Comparison of ENCODE assay signal across 18 cellular contexts in the genomic region with DNA sequence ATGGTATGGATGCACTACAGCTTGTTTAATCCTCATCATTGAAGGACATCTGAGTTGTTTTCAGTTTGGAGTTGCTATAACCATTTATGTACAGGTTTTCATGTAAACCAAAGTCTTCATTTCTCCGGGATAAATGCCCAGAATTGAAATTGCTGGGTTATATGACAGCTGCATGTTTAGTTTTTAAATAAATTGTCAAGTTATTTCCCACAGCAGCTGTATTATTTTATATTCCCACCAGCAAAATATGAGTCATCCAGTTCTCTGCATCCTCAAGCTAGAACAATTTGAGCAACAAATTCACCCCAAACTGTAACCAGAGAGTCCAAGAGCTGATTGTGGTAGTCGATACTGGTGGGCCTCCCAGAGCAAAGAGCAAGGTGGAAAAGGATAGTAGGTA.
A peak's percentile ranks its signal among the peaks of the same experiment; 100 is the strongest.
DNase-seq lines count a peak whose midpoint lies in the region; ATAC-seq and TF ChIP-seq lines count a peak whose summit lies in the region.
"Had no signal": no experiment of that assay in that cellular context is flagged by ENCODE, and none has a peak within 500 bp of the region (broad histone marks: within the 10 kb centered on the region; RNA-seq: fewer than 3 reads in every experiment).

No MANE protein-coding gene starts in this region.

- TF ChIP-seq CTCF in PC-3 (conservative IDR thresholded peaks at IDR 0.05; ENCODE audit: low read depth, low read length) (no peak), fibroblast of pulmonary artery (IDR thresholded peaks at IDR 0.05; ENCODE audit: low read length, missing control alignments) (no peak), RWPE1 (conservative IDR thresholded peaks at IDR 0.05; ENCODE audit: low read depth) (no peak)

- H3K27ac Mint-ChIP-seq in activated naive CD8-positive, alpha-beta T cell treated with anti-CD3 and anti-CD28 coated beads, Interleukin-2, amount 50 U/mL, for 24 hours = no peak overlapping the region
- H3K27ac Mint-ChIP-seq: B cell had no signal

- H3K4me1 ChIP-seq in PC-3 (ENCODE audit: insufficient read depth, low read length) (peaks cover 31% of the 10 kb centered on the region), skeletal muscle satellite cell (ENCODE audit: control insufficient read depth, insufficient read depth, low read length) (peaks cover 18% of the 10 kb centered on the region)

- CTCF ChIA-PET in PC-3 (lab: Charles Lee) (no interaction called here), RWPE1 (lab: Yijun Ruan, JAX) (no interaction called here)

- no TSS peak for BruUV-seq in PC-3 (replicated peaks; lab: Mats Ljungman, UMichigan)

- no peaks in the 10 kb centered on the region for H3K79me2 ChIP-seq in PC-3 (ENCODE audit: low read length)

- no peak overlapping the region for H3K4me2 ChIP-seq in PC-3 (ENCODE audit: low read length)
- no peak overlapping the region for H3K4me2 ChIP-seq in skeletal muscle satellite cell (ENCODE audit: low read length)
- H3K4me2 ChIP-seq: KMS-11, PC-9 had no signal

- ATAC-seq in PC-3 = peak; percentile 26; the same call in 1 of the 2 replicates
- ATAC-seq in activated naive CD8-positive, alpha-beta T cell treated with anti-CD3 and anti-CD28 coated beads, Interleukin-2, amount 50 U/mL, for 24 hours = no peak

- H3K9me2 ChIP-seq in PC-3 (replicated peaks; ENCODE audit: low read length) = no peaks in the 10 kb centered on the region

- H3K36me3 ChIP-seq in PC-3 (ENCODE audit: low read depth, low read length) (peaks cover 3% of the 10 kb centered on the region; the same call in 1 of the 2 replicates), skeletal muscle satellite cell (ENCODE audit: insufficient read depth, low read length) (no peaks in the 10 kb centered on the region)
- H3K36me3 ChIP-seq: SJCRH30 had no signal

- peaks cover 4% of the 10 kb centered on the region for H3K9me3 Mint-ChIP-seq in activated naive CD8-positive, alpha-beta T cell treated with anti-CD3 and anti-CD28 coated beads, Interleukin-2, amount 50 U/mL, for 24 hours

- POLR2A ChIA-PET in PC-3 (lab: Charles Lee; ENCODE audit: unreplicated experiment) (no interaction called here), RWPE1 (lab: Yijun Ruan, JAX; ENCODE audit: low non-redundant PET) (no interaction called here)

- H3K27ac ChIP-seq in PC-3 (ENCODE audit: low read length) (peak overlapping the region; percentile 18; the same call in 1 of the 2 replicates), RWPE1 (no peak overlapping the region)
- H3K27ac ChIP-seq: KMS-11, PC-9, SJCRH30 had no signal

- peaks cover 5% of the 10 kb centered on the region for H3F3A ChIP-seq in PC-3 (ENCODE audit: low read length, unreplicated experiment)

- peak; percentile 41 for DNase-seq in ELR (ENCODE audit: low read depth)
- DNase-seq in PC-3 = no peak
- DNase-seq in fibroblast of pulmonary artery (ENCODE audit: low read depth) = peak; percentile 14
- DNase-seq in RWPE1 (ENCODE audit: low spot score) = no peak
- DNase-seq in dermis blood vessel endothelial cell = no peak
- DNase-seq in activated naive CD8-positive, alpha-beta T cell treated with anti-CD3 and anti-CD28 coated beads, Interleukin-2, amount 50 U/mL, for 24 hours = no peak
- DNase-seq: COR-L47, GOT3, NCI-H1048, NCI-H1436, NCI-H1930, NCI-H345, NCI-H524 treated with DMSO at 0.1 percent for 48 hours, PC-9, SJCRH30 had no signal

- H4K20me1 ChIP-seq in PC-3 (ENCODE audit: low read length) = no peaks in the 10 kb centered on the region

- no peaks in the 10 kb centered on the region for H3K36me3 Mint-ChIP-seq in activated naive CD8-positive, alpha-beta T cell treated with anti-CD3 and anti-CD28 coated beads, Interleukin-2, amount 50 U/mL, for 24 hours (ENCODE audit: low read depth)

- H2AFZ ChIP-seq in PC-3 (ENCODE audit: low read length) = no peak overlapping the region
- H2AFZ ChIP-seq: PC-9 had no signal

- no peak overlapping the region for H3K4me3 Mint-ChIP-seq in activated naive CD8-positive, alpha-beta T cell treated with anti-CD3 and anti-CD28 coated beads, Interleukin-2, amount 50 U/mL, for 24 hours
- H3K4me3 Mint-ChIP-seq: B cell had no signal

- intact Hi-C loops in PC-3 (cut with micrococcal nuclease) = no loop called here

- H3K27me3 ChIP-seq in PC-3 (ENCODE audit: low read length) (no peaks in the 10 kb centered on the region), skeletal muscle satellite cell (ENCODE audit: control insufficient read depth, insufficient read depth, low read length) (peaks cover 20% of the 10 kb centered on the region)
- H3K27me3 ChIP-seq: SJCRH30 had no signal

- no peaks in the 10 kb centered on the region for H3K4me1 Mint-ChIP-seq in activated naive CD8-positive, alpha-beta T cell treated with anti-CD3 and anti-CD28 coated beads, Interleukin-2, amount 50 U/mL, for 24 hours
- H3K4me1 Mint-ChIP-seq: B cell had no signal

- H3K4me3 ChIP-seq in PC-3 (ENCODE audit: low read length) (no peak overlapping the region), fibroblast of pulmonary artery (replicated peaks; ENCODE audit: low read depth, low read length) (no peak overlapping the region), skeletal muscle satellite cell (ENCODE audit: low read length) (no peak overlapping the region)
- H3K4me3 ChIP-seq: PC-9, SJCRH30 had no signal

- H3K27me3 Mint-ChIP-seq in activated naive CD8-positive, alpha-beta T cell treated with anti-CD3 and anti-CD28 coated beads, Interleukin-2, amount 50 U/mL, for 24 hours = peaks cover 49% of the 10 kb centered on the region

- H3K9me3 ChIP-seq in PC-3 (ENCODE audit: low read length) = 0 out of 2 replicates have a peak, but pooled peaks cover 3% of the 10 kb centered on the region
- no peaks in the 10 kb centered on the region for H3K9me3 ChIP-seq in skeletal muscle satellite cell (replicated peaks; ENCODE audit: low read length)
- H3K9me3 ChIP-seq: SJCRH30 had no signal

- H3K9ac ChIP-seq in PC-3 (ENCODE audit: low read length) (no peak overlapping the region), skeletal muscle satellite cell (ENCODE audit: low read depth, low read length) (peak overlapping the region; percentile 15)
- H3K9ac ChIP-seq: KMS-11 had no signal

Comparison
In these comparisons a context has a peak if more than half of its experiments do, and no peak if none do; other contexts are left out.
1. DNase-seq: peak in ELR (single experiment) and fibroblast of pulmonary artery (single experiment); none in PC-3 (single experiment), RWPE1 (single experiment), dermis blood vessel endothelial cell (single experiment) and activated naive CD8-positive, alpha-beta T cell treated with anti-CD3 and anti-CD28 coated beads, Interleukin-2, amount 50 U/mL, for 24 hours (single experiment).